In the genomic region with DNA sequence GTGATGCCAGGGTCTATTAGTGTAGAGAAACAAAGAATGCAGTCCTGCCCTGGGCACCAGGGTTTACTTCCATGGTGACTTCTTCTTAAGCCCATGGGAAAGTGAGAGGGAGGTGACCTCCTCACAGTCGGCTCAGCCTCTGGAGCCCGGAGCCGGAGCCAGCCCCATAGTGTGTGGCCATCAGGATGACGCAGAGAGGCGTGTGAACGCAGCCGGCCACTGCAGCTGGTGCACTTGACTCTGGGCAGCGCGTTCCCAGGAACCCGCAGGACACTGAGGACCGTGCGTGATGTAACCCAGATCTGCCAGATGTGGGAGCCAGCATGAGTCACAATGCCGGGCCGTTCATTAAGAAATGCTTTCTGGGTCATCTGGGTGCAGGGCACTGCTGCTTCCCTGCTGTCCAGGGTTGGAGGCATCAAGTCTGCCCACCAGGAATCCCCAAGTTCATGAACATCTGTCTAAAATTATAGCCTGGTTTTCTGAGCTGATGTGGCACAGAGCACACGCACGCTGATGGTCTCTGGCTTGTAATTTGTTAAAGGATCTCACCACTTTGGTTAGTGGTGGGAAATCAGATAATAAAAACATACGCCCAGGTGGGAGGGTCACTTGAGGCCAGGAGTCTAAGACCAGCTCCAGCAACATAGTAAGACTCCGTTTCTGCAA, we compare ENCODE assay signal across 1 cellular context.
TF ChIP-seq lines count a peak whose summit lies in the region.

No MANE protein-coding gene starts in this region.

TF ChIP-seq in GM23338, 12 proteins besides CTCF, POLR2A, EP300 and RAD21:
- TF ChIP-seq, protein P1, sequence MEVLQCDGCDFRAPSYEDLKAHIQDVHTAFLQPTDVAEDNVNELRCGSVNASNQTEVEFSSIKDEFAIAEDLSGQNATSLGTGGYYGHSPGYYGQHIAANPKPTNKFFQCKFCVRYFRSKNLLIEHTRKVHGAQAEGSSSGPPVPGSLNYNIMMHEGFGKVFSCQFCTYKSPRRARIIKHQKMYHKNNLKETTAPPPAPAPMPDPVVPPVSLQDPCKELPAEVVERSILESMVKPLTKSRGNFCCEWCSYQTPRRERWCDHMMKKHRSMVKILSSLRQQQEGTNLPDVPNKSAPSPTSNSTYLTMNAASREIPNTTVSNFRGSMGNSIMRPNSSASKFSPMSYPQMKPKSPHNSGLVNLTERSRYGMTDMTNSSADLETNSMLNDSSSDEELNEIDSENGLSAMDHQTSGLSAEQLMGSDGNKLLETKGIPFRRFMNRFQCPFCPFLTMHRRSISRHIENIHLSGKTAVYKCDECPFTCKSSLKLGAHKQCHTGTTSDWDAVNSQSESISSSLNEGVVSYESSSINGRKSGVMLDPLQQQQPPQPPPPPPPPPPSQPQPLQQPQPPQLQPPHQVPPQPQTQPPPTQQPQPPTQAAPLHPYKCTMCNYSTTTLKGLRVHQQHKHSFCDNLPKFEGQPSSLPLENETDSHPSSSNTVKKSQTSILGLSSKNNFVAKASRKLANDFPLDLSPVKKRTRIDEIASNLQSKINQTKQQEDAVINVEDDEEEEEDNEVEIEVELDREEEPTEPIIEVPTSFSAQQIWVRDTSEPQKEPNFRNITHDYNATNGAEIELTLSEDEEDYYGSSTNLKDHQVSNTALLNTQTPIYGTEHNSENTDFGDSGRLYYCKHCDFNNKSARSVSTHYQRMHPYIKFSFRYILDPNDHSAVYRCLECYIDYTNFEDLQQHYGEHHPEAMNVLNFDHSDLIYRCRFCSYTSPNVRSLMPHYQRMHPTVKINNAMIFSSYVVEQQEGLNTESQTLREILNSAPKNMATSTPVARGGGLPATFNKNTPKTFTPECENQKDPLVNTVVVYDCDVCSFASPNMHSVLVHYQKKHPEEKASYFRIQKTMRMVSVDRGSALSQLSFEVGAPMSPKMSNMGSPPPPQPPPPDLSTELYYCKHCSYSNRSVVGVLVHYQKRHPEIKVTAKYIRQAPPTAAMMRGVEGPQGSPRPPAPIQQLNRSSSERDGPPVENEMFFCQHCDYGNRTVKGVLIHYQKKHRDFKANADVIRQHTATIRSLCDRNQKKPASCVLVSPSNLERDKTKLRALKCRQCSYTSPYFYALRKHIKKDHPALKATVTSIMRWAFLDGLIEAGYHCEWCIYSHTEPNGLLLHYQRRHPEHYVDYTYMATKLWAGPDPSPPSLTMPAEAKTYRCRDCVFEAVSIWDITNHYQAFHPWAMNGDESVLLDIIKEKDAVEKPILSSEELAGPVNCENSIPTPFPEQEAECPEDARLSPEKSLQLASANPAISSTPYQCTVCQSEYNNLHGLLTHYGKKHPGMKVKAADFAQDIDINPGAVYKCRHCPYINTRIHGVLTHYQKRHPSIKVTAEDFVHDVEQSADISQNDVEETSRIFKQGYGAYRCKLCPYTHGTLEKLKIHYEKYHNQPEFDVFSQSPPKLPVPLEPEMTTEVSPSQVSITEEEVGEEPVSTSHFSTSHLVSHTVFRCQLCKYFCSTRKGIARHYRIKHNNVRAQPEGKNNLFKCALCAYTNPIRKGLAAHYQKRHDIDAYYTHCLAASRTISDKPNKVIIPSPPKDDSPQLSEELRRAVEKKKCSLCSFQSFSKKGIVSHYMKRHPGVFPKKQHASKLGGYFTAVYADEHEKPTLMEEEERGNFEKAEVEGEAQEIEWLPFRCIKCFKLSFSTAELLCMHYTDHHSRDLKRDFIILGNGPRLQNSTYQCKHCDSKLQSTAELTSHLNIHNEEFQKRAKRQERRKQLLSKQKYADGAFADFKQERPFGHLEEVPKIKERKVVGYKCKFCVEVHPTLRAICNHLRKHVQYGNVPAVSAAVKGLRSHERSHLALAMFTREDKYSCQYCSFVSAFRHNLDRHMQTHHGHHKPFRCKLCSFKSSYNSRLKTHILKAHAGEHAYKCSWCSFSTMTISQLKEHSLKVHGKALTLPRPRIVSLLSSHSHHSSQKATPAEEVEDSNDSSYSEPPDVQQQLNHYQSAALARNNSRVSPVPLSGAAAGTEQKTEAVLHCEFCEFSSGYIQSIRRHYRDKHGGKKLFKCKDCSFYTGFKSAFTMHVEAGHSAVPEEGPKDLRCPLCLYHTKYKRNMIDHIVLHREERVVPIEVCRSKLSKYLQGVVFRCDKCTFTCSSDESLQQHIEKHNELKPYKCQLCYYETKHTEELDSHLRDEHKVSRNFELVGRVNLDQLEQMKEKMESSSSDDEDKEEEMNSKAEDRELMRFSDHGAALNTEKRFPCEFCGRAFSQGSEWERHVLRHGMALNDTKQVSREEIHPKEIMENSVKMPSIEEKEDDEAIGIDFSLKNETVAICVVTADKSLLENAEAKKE (CRISPR knock-in tag; IDR thresholded peaks at IDR 0.05): no peak
- no peak for TF ChIP-seq NANOG (IDR thresholded peaks at IDR 0.05; ENCODE audit: borderline replicate concordance)
- TF ChIP-seq EZH2phosphoT487 (IDR thresholded peaks at IDR 0.05; ENCODE audit: unreplicated experiment): no peak
- TF ChIP-seq, protein P2, sequence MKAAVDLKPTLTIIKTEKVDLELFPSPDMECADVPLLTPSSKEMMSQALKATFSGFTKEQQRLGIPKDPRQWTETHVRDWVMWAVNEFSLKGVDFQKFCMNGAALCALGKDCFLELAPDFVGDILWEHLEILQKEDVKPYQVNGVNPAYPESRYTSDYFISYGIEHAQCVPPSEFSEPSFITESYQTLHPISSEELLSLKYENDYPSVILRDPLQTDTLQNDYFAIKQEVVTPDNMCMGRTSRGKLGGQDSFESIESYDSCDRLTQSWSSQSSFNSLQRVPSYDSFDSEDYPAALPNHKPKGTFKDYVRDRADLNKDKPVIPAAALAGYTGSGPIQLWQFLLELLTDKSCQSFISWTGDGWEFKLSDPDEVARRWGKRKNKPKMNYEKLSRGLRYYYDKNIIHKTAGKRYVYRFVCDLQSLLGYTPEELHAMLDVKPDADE (IDR thresholded peaks at IDR 0.05): no peak
- TF ChIP-seq STAT1 (IDR thresholded peaks at IDR 0.05; ENCODE audit: unreplicated experiment): no peak
- no peak for TF ChIP-seq ZNF331 (CRISPR knock-in tag; IDR thresholded peaks at IDR 0.05; ENCODE audit: low read depth)
- TF ChIP-seq, protein P3, sequence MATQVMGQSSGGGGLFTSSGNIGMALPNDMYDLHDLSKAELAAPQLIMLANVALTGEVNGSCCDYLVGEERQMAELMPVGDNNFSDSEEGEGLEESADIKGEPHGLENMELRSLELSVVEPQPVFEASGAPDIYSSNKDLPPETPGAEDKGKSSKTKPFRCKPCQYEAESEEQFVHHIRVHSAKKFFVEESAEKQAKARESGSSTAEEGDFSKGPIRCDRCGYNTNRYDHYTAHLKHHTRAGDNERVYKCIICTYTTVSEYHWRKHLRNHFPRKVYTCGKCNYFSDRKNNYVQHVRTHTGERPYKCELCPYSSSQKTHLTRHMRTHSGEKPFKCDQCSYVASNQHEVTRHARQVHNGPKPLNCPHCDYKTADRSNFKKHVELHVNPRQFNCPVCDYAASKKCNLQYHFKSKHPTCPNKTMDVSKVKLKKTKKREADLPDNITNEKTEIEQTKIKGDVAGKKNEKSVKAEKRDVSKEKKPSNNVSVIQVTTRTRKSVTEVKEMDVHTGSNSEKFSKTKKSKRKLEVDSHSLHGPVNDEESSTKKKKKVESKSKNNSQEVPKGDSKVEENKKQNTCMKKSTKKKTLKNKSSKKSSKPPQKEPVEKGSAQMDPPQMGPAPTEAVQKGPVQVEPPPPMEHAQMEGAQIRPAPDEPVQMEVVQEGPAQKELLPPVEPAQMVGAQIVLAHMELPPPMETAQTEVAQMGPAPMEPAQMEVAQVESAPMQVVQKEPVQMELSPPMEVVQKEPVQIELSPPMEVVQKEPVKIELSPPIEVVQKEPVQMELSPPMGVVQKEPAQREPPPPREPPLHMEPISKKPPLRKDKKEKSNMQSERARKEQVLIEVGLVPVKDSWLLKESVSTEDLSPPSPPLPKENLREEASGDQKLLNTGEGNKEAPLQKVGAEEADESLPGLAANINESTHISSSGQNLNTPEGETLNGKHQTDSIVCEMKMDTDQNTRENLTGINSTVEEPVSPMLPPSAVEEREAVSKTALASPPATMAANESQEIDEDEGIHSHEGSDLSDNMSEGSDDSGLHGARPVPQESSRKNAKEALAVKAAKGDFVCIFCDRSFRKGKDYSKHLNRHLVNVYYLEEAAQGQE (IDR thresholded peaks at IDR 0.05; ENCODE audit: unreplicated experiment): no peak
TF ChIP-seq in GM23338: peak in this region for 0.
